Comparison of ENCODE assay signal across 11 cellular contexts in genomic region chr12:27653661-27654060, GRCh38. TPM values are rescaled to one million over a fixed set of nuclear protein-coding genes. Genes with fewer than 3 reads are reported as not detected.
"Had no signal": no experiment of that assay in that cellular context is flagged by ENCODE, and none has a peak within 500 bp of the region (broad histone marks: within the 10 kb centered on the region; RNA-seq: fewer than 3 reads in every experiment).

No MANE protein-coding gene starts in this region.

- H3K9me3 Mint-ChIP-seq: activated T-cell treated with anti-CD3 and anti-CD28 coated beads, Interleukin-2, amount 50 U/mL, for 4 hours; naive thymus-derived CD4-positive, alpha-beta T cell had no signal

- H3K27me3 Mint-ChIP-seq: naive thymus-derived CD4-positive, alpha-beta T cell had no signal

- DNase-seq: activated CD4-positive, alpha-beta T cell treated with anti-CD3 and anti-CD28 coated beads for 48 hours; activated gamma-delta T cell; activated T-cell treated with anti-CD3 and anti-CD28 coated beads, Interleukin-2, amount 50 U/mL, for 4 hours; colonic mucosa; esophagus squamous epithelium; foreskin keratinocyte; head of caudate nucleus; left colon; naive thymus-derived CD4-positive, alpha-beta T cell; stomach had no signal

- H3K4me3 Mint-ChIP-seq: activated T-cell treated with anti-CD3 and anti-CD28 coated beads, Interleukin-2, amount 50 U/mL, for 4 hours had no signal

- ATAC-seq: activated T-cell treated with anti-CD3 and anti-CD28 coated beads, Interleukin-2, amount 50 U/mL, for 4 hours; foreskin keratinocyte; left colon; naive thymus-derived CD4-positive, alpha-beta T cell had no signal

RNA-seq across cellular contexts. Expression of gene REP15, which starts 42.6 kb away (rescaled TPM):
- total RNA-seq: mononuclear cell had no signal
